Comparison of ENCODE assay signal across 16 cellular contexts in genomic region chr1:117048431-117049133, GRCh38. TPM values are rescaled to one million over a fixed set of nuclear protein-coding genes. Genes with fewer than 3 reads are reported as not detected.
DNase-seq lines count a peak whose midpoint lies in the region; ATAC-seq and TF ChIP-seq lines count a peak whose summit lies in the region.
"Had no signal": no experiment of that assay in that cellular context is flagged by ENCODE, and none has a peak within 500 bp of the region (broad histone marks: within the 10 kb centered on the region; RNA-seq: fewer than 3 reads in every experiment).

No MANE protein-coding gene starts in this region.

- H3K27ac Mint-ChIP-seq in glutamatergic neuron (ENCODE audit: unreplicated experiment), result peak overlapping the region; percentile 3
- H3K27ac Mint-ChIP-seq: activated T-helper 17 cell treated with anti-CD3 and anti-CD28 coated beads, Interleukin-2, amount 50 U/mL, for 72 hours; brain; WTC11 had no signal

- H3K4me3 Mint-ChIP-seq in glutamatergic neuron (ENCODE audit: unreplicated experiment), result no peak overlapping the region
- H3K4me3 Mint-ChIP-seq: activated T-helper 17 cell treated with anti-CD3 and anti-CD28 coated beads, Interleukin-2, amount 50 U/mL, for 72 hours; brain; WTC11 had no signal

- peaks cover 2% of the 10 kb centered on the region for H3K27me3 Mint-ChIP-seq in glutamatergic neuron (ENCODE audit: unreplicated experiment)
- H3K27me3 Mint-ChIP-seq: activated T-helper 17 cell treated with anti-CD3 and anti-CD28 coated beads, Interleukin-2, amount 50 U/mL, for 72 hours had no signal

- H3K4me1 Mint-ChIP-seq in glutamatergic neuron (ENCODE audit: low read depth, unreplicated experiment), result peaks cover 23% of the 10 kb centered on the region

- intact Hi-C loops in sciatic nerve (cut with DNase I), result loop anchor here (10.0 kb wide), 1 partner anchor 324 kb away; no protein-coding TSS in a partner anchor

- no peaks in the 10 kb centered on the region for H3K36me3 Mint-ChIP-seq in glutamatergic neuron (ENCODE audit: unreplicated experiment)
- H3K36me3 Mint-ChIP-seq: WTC11 had no signal

- ATAC-seq in omental fat pad (ENCODE audit: low FRiP score) (no peak), sciatic nerve (no peak)
- ATAC-seq: activated T-helper 17 cell treated with anti-CD3 and anti-CD28 coated beads, Interleukin-2, amount 50 U/mL, for 72 hours; esophagus mucosa; PC-3; WTC11 had no signal

- TF ChIP-seq CTCF in glutamatergic neuron (IDR thresholded peaks at IDR 0.05; ENCODE audit: partially characterized antibody, unreplicated experiment), result no peak
- TF ChIP-seq CTCF in omental fat pad (IDR thresholded peaks at IDR 0.05), result no peak

- DNase-seq in stimulated activated CD4-positive, alpha-beta T cell treated with anti-CD3 and anti-CD28 coated beads, Interleukin-4, amount 100 ng/mL, for 24 hours, result peak; percentile 14
- no peak for DNase-seq in stimulated activated CD4-positive, alpha-beta T cell treated with anti-CD3 and anti-CD28 coated beads, Interleukin-15, amount 100 ng/mL, for 24 hours
- peak; percentile 82 for DNase-seq in NCI-H510A treated with DMSO at 0.1 percent for 48 hours (lab: John Stamatoyannopoulos, UW)
- no peak for DNase-seq in glutamatergic neuron
- DNase-seq in omental fat pad (ENCODE audit: low spot score), result no peak
- DNase-seq in activated CD8-positive, alpha-beta memory T cell treated with anti-CD3 and anti-CD28 coated beads for 24 hours, result no peak
- no peak for DNase-seq in NCI-H146 (lab: John Stamatoyannopoulos, UW)
- no peak for DNase-seq in sciatic nerve (ENCODE audit: low spot score)
- DNase-seq: AML-193, mesenchymal stem cell, NCI-H526 treated with DMSO at 0.1 percent for 48 hours, PC-3 had no signal

- H3K9me3 Mint-ChIP-seq in glutamatergic neuron (ENCODE audit: unreplicated experiment), result peaks cover 7% of the 10 kb centered on the region
- H3K9me3 Mint-ChIP-seq: activated T-helper 17 cell treated with anti-CD3 and anti-CD28 coated beads, Interleukin-2, amount 50 U/mL, for 72 hours; WTC11 had no signal

RNA-seq across cellular contexts. Expression of gene TTF2, which starts 11.5 kb away (rescaled TPM):
- 19.3 TPM for total RNA-seq in glutamatergic neuron (ENCODE audit: unreplicated experiment)
- total RNA-seq in omental fat pad, result 10 to 100 TPM in 3 of 4 donors, 1 to 10 TPM in 1; 9.0 to 16.9 (median 13.8) TPM
- total RNA-seq in sciatic nerve, result 15.3 TPM

RNA-seq across cellular contexts. Expression of gene CD101, which starts 47.0 kb away (rescaled TPM):
- 3.2 TPM for total RNA-seq in glutamatergic neuron (ENCODE audit: unreplicated experiment)
- 1 to 10 TPM in 3 of 4 donors, under 1 TPM in 1; 0.47 to 2.0 (median 1.8) TPM for total RNA-seq in omental fat pad
- 1.0 TPM for total RNA-seq in sciatic nerve

Comparison
In these comparisons a context has a peak if more than half of its experiments do, and no peak if none do; other contexts are left out.
1. DNase-seq: peak in stimulated activated CD4-positive, alpha-beta T cell treated with anti-CD3 and anti-CD28 coated beads, Interleukin-4, amount 100 ng/mL, for 24 hours (single experiment) and NCI-H510A treated with DMSO at 0.1 percent for 48 hours (single experiment); none in stimulated activated CD4-positive, alpha-beta T cell treated with anti-CD3 and anti-CD28 coated beads, Interleukin-15, amount 100 ng/mL, for 24 hours (single experiment), glutamatergic neuron (single experiment), omental fat pad (single experiment), activated CD8-positive, alpha-beta memory T cell treated with anti-CD3 and anti-CD28 coated beads for 24 hours (single experiment), NCI-H146 (single experiment) and sciatic nerve (single experiment).